Comparison of ENCODE assay signal across 23 cellular contexts in the genomic region with DNA sequence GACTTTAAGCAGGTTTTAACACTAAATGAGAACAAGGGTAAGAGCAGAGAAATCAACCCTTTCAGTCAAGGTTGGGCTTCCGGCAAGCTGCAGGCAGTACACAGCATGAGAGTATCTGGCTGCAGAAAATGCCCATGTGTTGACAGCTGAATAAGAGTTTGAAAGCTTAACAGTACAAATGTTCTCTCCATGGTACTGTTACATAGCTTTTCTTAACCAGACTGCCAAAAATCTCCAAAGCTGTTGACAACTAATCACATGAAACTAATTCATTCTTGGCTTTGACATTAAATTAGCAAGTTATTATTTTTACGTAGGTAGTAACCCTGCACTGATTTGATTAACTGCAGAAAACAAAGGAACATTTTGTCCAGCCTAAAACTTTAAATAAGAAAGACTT.
DNase-seq lines count a peak whose midpoint lies in the region; ATAC-seq lines count a peak whose summit lies in the region.
"Had no signal": no experiment of that assay in that cellular context is flagged by ENCODE, and none has a peak within 500 bp of the region (broad histone marks: within the 10 kb centered on the region; RNA-seq: fewer than 3 reads in every experiment).

No MANE protein-coding gene starts in this region.

- H3K4me1 ChIP-seq in aorta (ENCODE audit: control insufficient read depth in 1 of 2, insufficient read depth in 2 of 2, low read length in 2 of 2), result no peaks in the 10 kb centered on the region
- H3K4me1 ChIP-seq: pancreas had no signal

- H3K4me1 Mint-ChIP-seq in activated T-cell treated with anti-CD3 and anti-CD28 coated beads, Interleukin-2, amount 50 U/mL, for 4 hours (ENCODE audit: low read depth), result no peaks in the 10 kb centered on the region
- peaks cover 11 to 31% of the 10 kb centered on the region in 2 donors for H3K4me1 Mint-ChIP-seq in immature natural killer cell
- H3K4me1 Mint-ChIP-seq: activated CD4-positive, alpha-beta T cell treated with anti-CD3 and anti-CD28 coated beads, Interleukin-2, amount 10 ng/mL, durations not matched to agents 7 days and 5 days; stimulated activated effector memory CD8-positive, alpha-beta T cell treated with anti-CD3 and anti-CD28 coated beads, Interleukin-12 subunit alpha, Interleukin-12 subunit beta, amount 100 ng/mL, for 72 hours had no signal

- no peak overlapping the region for H3K4me3 Mint-ChIP-seq in activated T-cell treated with anti-CD3 and anti-CD28 coated beads, Interleukin-2, amount 50 U/mL, for 4 hours
- peak overlapping the region in 4 of 5 donors; percentile 54 to 70 (median 65) for H3K4me3 Mint-ChIP-seq in immature natural killer cell
- H3K4me3 Mint-ChIP-seq: activated CD4-positive, alpha-beta T cell treated with anti-CD3 and anti-CD28 coated beads, Interleukin-2, amount 10 ng/mL, durations not matched to agents 7 days and 5 days; activated naive CD8-positive, alpha-beta T cell; CD4-positive, alpha-beta T cell; HFFc6; stimulated activated effector memory CD8-positive, alpha-beta T cell treated with anti-CD3 and anti-CD28 coated beads, Interleukin-12 subunit alpha, Interleukin-12 subunit beta, amount 100 ng/mL, for 72 hours had no signal

- intact Hi-C loops in aorta (cut with DNase I), result no loop called here

- H3K27ac Mint-ChIP-seq in immature natural killer cell, result peak overlapping the region in 5 of 6 donors; percentile 52 to 85 (median 84)
- H3K27ac Mint-ChIP-seq: activated CD4-positive, alpha-beta T cell treated with anti-CD3 and anti-CD28 coated beads, Interleukin-2, amount 10 ng/mL, durations not matched to agents 7 days and 5 days; activated naive CD8-positive, alpha-beta T cell; CD4-positive, alpha-beta T cell; HFFc6; stimulated activated effector memory CD8-positive, alpha-beta T cell treated with anti-CD3 and anti-CD28 coated beads, Interleukin-12 subunit alpha, Interleukin-12 subunit beta, amount 100 ng/mL, for 72 hours had no signal

- H3K27me3 Mint-ChIP-seq in activated T-cell treated with anti-CD3 and anti-CD28 coated beads, Interleukin-2, amount 50 U/mL, for 4 hours (ENCODE audit: low read depth), result no peaks in the 10 kb centered on the region
- H3K27me3 Mint-ChIP-seq in immature natural killer cell (ENCODE audit: low read depth in 3 of 3), result peaks cover 0 to 2% (median 0%) of the 10 kb centered on the region in 3 donors
- H3K27me3 Mint-ChIP-seq: activated CD4-positive, alpha-beta T cell treated with anti-CD3 and anti-CD28 coated beads, Interleukin-2, amount 10 ng/mL, durations not matched to agents 7 days and 5 days; activated naive CD8-positive, alpha-beta T cell; CD4-positive, alpha-beta T cell had no signal

- no peaks in the 10 kb centered on the region for H3K9me3 ChIP-seq in aorta (ENCODE audit: control insufficient read depth, low read length)
- H3K9me3 ChIP-seq: mucosa of descending colon, pancreas had no signal

- H3K36me3 Mint-ChIP-seq in activated T-cell treated with anti-CD3 and anti-CD28 coated beads, Interleukin-2, amount 50 U/mL, for 4 hours (ENCODE audit: insufficient read depth), result peaks cover 4% of the 10 kb centered on the region
- H3K36me3 Mint-ChIP-seq in immature natural killer cell, result no peaks in the 10 kb centered on the region
- H3K36me3 Mint-ChIP-seq: stimulated activated effector memory CD8-positive, alpha-beta T cell treated with anti-CD3 and anti-CD28 coated beads, Interleukin-12 subunit alpha, Interleukin-12 subunit beta, amount 100 ng/mL, for 72 hours had no signal

- no peak overlapping the region for H3K4me3 ChIP-seq in aorta (ENCODE audit: low read length in 2 of 2)
- H3K4me3 ChIP-seq: mucosa of descending colon, pancreas had no signal

- H3K27me3 ChIP-seq in aorta (ENCODE audit: control insufficient read depth in 1 of 2, insufficient read depth in 2 of 2, low read length in 1 of 2), result no peaks in the 10 kb centered on the region
- H3K27me3 ChIP-seq: pancreas had no signal

- no peaks in the 10 kb centered on the region for H3K36me3 ChIP-seq in aorta (ENCODE audit: control insufficient read depth in 1 of 2, insufficient read depth in 2 of 2, low read length in 1 of 2)
- H3K36me3 ChIP-seq: pancreas had no signal

- no peak for ATAC-seq in activated T-cell treated with anti-CD3 and anti-CD28 coated beads, Interleukin-2, amount 50 U/mL, for 4 hours
- ATAC-seq in aorta (ENCODE audit: low FRiP score), result peak; percentile 48
- ATAC-seq in HG02840 (IDR thresholded peaks at IDR 0.05; ENCODE audit: low FRiP score, unreplicated experiment), result no peak
- ATAC-seq: HepG2; mucosa of descending colon; stimulated activated effector memory CD8-positive, alpha-beta T cell treated with anti-CD3 and anti-CD28 coated beads, Interleukin-12 subunit alpha, Interleukin-12 subunit beta, amount 100 ng/mL, for 72 hours had no signal

- WGBS in aorta, 2 donors, result 6 to 8% methylated on average over 2 of the region's 2 CpGs

- peak; percentile 0 for DNase-seq in activated T-cell treated with anti-CD3 and anti-CD28 coated beads for 1 hour (ENCODE audit: low read depth)
- no peak for DNase-seq in activated T-cell treated with anti-CD3 and anti-CD28 coated beads, Interleukin-2, amount 50 U/mL, for 4 hours
- DNase-seq in epidermal melanocyte (ENCODE audit: insufficient read length, low spot score), result peak; percentile 20
- DNase-seq in immature natural killer cell, result peak in 1 of 3 donors; percentile 17
- no peak for DNase-seq in aorta
- DNase-seq in NCI-H2227 treated with DMSO at 0.1 percent for 48 hours (lab: John Stamatoyannopoulos, UW), result no peak
- DNase-seq in DMS53 (lab: John Stamatoyannopoulos, UW), result no peak
- DNase-seq: activated CD4-positive, alpha-beta T cell treated with anti-CD3 and anti-CD28 coated beads, Interleukin-2, amount 10 ng/mL, durations not matched to agents 7 days and 5 days; activated T-cell treated with anti-CD3 and anti-CD28 coated beads for 4 hours; CD4-positive, alpha-beta T cell; central memory CD4-positive, alpha-beta T cell; HFFc6; islet precursor cell; MM.1S; mucosa of descending colon; NCI-H2029; NCI-H524; pancreas; trophoblast cell had no signal

- peaks cover 11% of the 10 kb centered on the region for H3K9me3 Mint-ChIP-seq in activated T-cell treated with anti-CD3 and anti-CD28 coated beads, Interleukin-2, amount 50 U/mL, for 4 hours
- H3K9me3 Mint-ChIP-seq in immature natural killer cell, result no peaks in the 10 kb centered on the region
- H3K9me3 Mint-ChIP-seq: activated CD4-positive, alpha-beta T cell treated with anti-CD3 and anti-CD28 coated beads, Interleukin-2, amount 10 ng/mL, durations not matched to agents 7 days and 5 days; CD4-positive, alpha-beta T cell; HFFc6 had no signal

- H3K27ac ChIP-seq in aorta (ENCODE audit: low read depth in 1 of 2, low read length in 2 of 2), result no peak overlapping the region
- H3K27ac ChIP-seq: pancreas had no signal

Comparison
In these comparisons a context has a peak if more than half of its experiments do, and no peak if none do; other contexts are left out.
1. DNase-seq: peak in activated T-cell treated with anti-CD3 and anti-CD28 coated beads for 1 hour (single experiment) and epidermal melanocyte (single experiment); none in activated T-cell treated with anti-CD3 and anti-CD28 coated beads, Interleukin-2, amount 50 U/mL, for 4 hours (single experiment), aorta (0 of 2), NCI-H2227 treated with DMSO at 0.1 percent for 48 hours (single experiment) and DMS53 (single experiment).